In the genomic region with DNA sequence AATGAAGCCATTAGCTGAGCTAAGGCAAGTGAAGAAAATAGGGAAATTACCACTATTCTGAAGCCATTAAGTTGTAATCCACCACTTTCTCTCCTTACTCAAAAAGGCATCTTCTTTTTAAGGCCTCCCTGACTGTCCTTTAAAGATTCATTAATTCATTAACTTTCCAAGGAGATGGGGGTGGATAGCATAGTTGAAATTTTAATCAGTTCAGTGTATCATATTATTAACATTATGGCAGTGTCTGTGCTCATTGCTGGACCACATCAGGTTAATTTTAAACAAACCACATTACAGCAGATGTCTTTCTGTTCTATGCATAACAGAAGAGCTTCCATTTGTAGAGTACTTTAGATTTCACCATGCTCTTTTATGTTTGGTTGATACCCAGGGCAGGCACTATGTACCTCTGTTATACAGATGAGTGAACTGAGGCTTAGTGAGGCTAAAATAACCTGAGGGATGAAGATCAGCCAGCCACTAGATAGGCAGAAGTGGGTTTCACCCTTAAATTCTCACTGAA, we compare ENCODE assay signal across 23 cellular contexts. TPM values are rescaled to one million over a fixed set of nuclear protein-coding genes. Genes with fewer than 3 reads are reported as not detected.
DNase-seq lines count a peak whose midpoint lies in the region; ATAC-seq, FAIRE-seq and TF ChIP-seq lines count a peak whose summit lies in the region.
"Had no signal": no experiment of that assay in that cellular context is flagged by ENCODE, and none has a peak within 500 bp of the region (broad histone marks: within the 10 kb centered on the region; RNA-seq: fewer than 3 reads in every experiment).

No MANE protein-coding gene starts in this region.

- H3K9me3 Mint-ChIP-seq in activated T-cell treated with anti-CD3 and anti-CD28 coated beads, Interleukin-2, amount 50 U/mL, for 24 hours, result no peaks in the 10 kb centered on the region
- H3K9me3 Mint-ChIP-seq: activated naive CD8-positive, alpha-beta T cell treated with anti-CD3 and anti-CD28 coated beads for 36 hours; activated T-helper 1 cell treated with anti-CD3 and anti-CD28 coated beads, Interleukin-12 subunit alpha, Interleukin-12 subunit beta, Interleukin-2, Interleukin-4 antibody, amounts not matched to agents 30 ng/mL and 10 ng/mL and 1 ng/mL, durations not matched to agents 14 hours and 24 hours and 36 hours had no signal

- H3K4me1 Mint-ChIP-seq in activated T-cell treated with anti-CD3 and anti-CD28 coated beads, Interleukin-2, amount 50 U/mL, for 24 hours (ENCODE audit: low read depth), result peaks cover 2% of the 10 kb centered on the region
- H3K4me1 Mint-ChIP-seq: activated naive CD8-positive, alpha-beta T cell treated with anti-CD3 and anti-CD28 coated beads for 36 hours had no signal

- peaks cover 83% of the 10 kb centered on the region for H3K79me2 ChIP-seq in DOHH2 (ENCODE audit: control insufficient read depth, low read length)

- no peaks in the 10 kb centered on the region for H3K9me2 ChIP-seq in DOHH2 (replicated peaks; ENCODE audit: control insufficient read depth, low read length)

- no peaks in the 10 kb centered on the region for H3K36me3 Mint-ChIP-seq in activated T-cell treated with anti-CD3 and anti-CD28 coated beads, Interleukin-2, amount 50 U/mL, for 24 hours (ENCODE audit: low read depth)
- H3K36me3 Mint-ChIP-seq: activated naive CD8-positive, alpha-beta T cell treated with anti-CD3 and anti-CD28 coated beads for 36 hours had no signal

- peaks cover 97% of the 10 kb centered on the region for H3K4me1 ChIP-seq in DOHH2 (ENCODE audit: control insufficient read depth, low read length)
- H3K4me1 ChIP-seq in sigmoid colon, result no peaks in the 10 kb centered on the region
- H3K4me1 ChIP-seq: psoas muscle, upper lobe of right lung had no signal

- ATAC-seq in GM19463 (IDR thresholded peaks at IDR 0.05; ENCODE audit: unreplicated experiment), result peak; percentile 71
- peak; percentile 79 for ATAC-seq in HG02981 (IDR thresholded peaks at IDR 0.05; ENCODE audit: unreplicated experiment)
- ATAC-seq in HG03571 (IDR thresholded peaks at IDR 0.05; ENCODE audit: unreplicated experiment), result peak; percentile 80
- ATAC-seq: psoas muscle, upper lobe of right lung had no signal

- intact Hi-C loops in sigmoid colon (cut with DNase I), result no loop called here

- H3K27me3 ChIP-seq in DOHH2 (ENCODE audit: control insufficient read depth, low read length) (no peaks in the 10 kb centered on the region), sigmoid colon (no peaks in the 10 kb centered on the region)
- H3K27me3 ChIP-seq: upper lobe of right lung had no signal

- H3K4me3 Mint-ChIP-seq in activated T-cell treated with anti-CD3 and anti-CD28 coated beads, Interleukin-2, amount 50 U/mL, for 24 hours, result no peak overlapping the region
- H3K4me3 Mint-ChIP-seq: activated naive CD8-positive, alpha-beta T cell treated with anti-CD3 and anti-CD28 coated beads for 36 hours; activated T-helper 1 cell treated with anti-CD3 and anti-CD28 coated beads, Interleukin-12 subunit alpha, Interleukin-12 subunit beta, Interleukin-2, Interleukin-4 antibody, amounts not matched to agents 30 ng/mL and 10 ng/mL and 1 ng/mL, durations not matched to agents 14 hours and 24 hours and 36 hours had no signal

- TF ChIP-seq POLR2A in H54 (IDR thresholded peaks at IDR 0.05; ENCODE audit: low read depth, low read length) (no peak), sigmoid colon (IDR thresholded peaks at IDR 0.05) (no peak)

- H3K9me3 ChIP-seq in DOHH2 (ENCODE audit: control insufficient read depth, insufficient read depth, low read length), result no peaks in the 10 kb centered on the region
- no peaks in the 10 kb centered on the region for H3K9me3 ChIP-seq in sigmoid colon
- H3K9me3 ChIP-seq: HAP-1, psoas muscle, upper lobe of right lung had no signal

- H3K27ac ChIP-seq in DOHH2 (ENCODE audit: low read depth, low read length), result peak overlapping the region; percentile 98
- H3K27ac ChIP-seq in sigmoid colon, result no peak overlapping the region
- H3K27ac ChIP-seq: psoas muscle, upper lobe of right lung had no signal

- TF ChIP-seq EP300 in sigmoid colon (IDR thresholded peaks at IDR 0.05), result no peak

- H3K36me3 ChIP-seq in DOHH2 (ENCODE audit: control insufficient read depth, low read length) (peaks cover 35% of the 10 kb centered on the region), sigmoid colon (no peaks in the 10 kb centered on the region)
- H3K36me3 ChIP-seq: HAP-1, upper lobe of right lung had no signal

- peaks cover 43% of the 10 kb centered on the region for H3F3A ChIP-seq in DOHH2 (ENCODE audit: control insufficient read depth, insufficient read depth)

- peaks cover 21% of the 10 kb centered on the region for H3K27me3 Mint-ChIP-seq in activated T-cell treated with anti-CD3 and anti-CD28 coated beads, Interleukin-2, amount 50 U/mL, for 24 hours
- H3K27me3 Mint-ChIP-seq: activated naive CD8-positive, alpha-beta T cell treated with anti-CD3 and anti-CD28 coated beads for 36 hours had no signal

- DNase-seq in H54 (ENCODE audit: insufficient read length, low spot score) (no peak), sigmoid colon (no peak)
- DNase-seq in central memory CD4-positive, alpha-beta T cell, result no peak
- no peak for DNase-seq in activated T-cell treated with anti-CD3 and anti-CD28 coated beads, Interleukin-2, amount 50 U/mL, for 24 hours
- DNase-seq: activated CD4-positive, alpha-beta T cell treated with anti-CD3 and anti-CD28 coated beads for 1 hour; activated naive CD8-positive, alpha-beta T cell treated with anti-CD3 and anti-CD28 coated beads for 36 hours; C1 segment of cervical spinal cord; midbrain; NCI-H1105; NCI-H2081 treated with DMSO at 0.1 percent for 48 hours; psoas muscle; stimulated activated CD4-positive, alpha-beta T cell treated with anti-CD3 and anti-CD28 coated beads, Interleukin-4, amount 100 ng/mL, for 4 hours; SW 1271; upper lobe of right lung had no signal

- FAIRE-seq in H54 (lab: Jason Lieb, UNC), result no peak
- FAIRE-seq: A204.1, D721Med had no signal

- no peak for TF ChIP-seq CTCF in DOHH2 (IDR thresholded peaks at IDR 0.05; ENCODE audit: low read depth, low read length, poor library complexity, severe bottlenecking)
- TF ChIP-seq CTCF in sigmoid colon (IDR thresholded peaks at IDR 0.05), result no peak

- H3K4me3 ChIP-seq in DOHH2 (ENCODE audit: low read length) (peak overlapping the region; percentile 74), sigmoid colon (no peak overlapping the region)
- H3K4me3 ChIP-seq: HAP-1, psoas muscle, upper lobe of right lung had no signal

- no peak overlapping the region for H3K27ac Mint-ChIP-seq in activated T-cell treated with anti-CD3 and anti-CD28 coated beads, Interleukin-2, amount 50 U/mL, for 24 hours
- H3K27ac Mint-ChIP-seq: activated naive CD8-positive, alpha-beta T cell treated with anti-CD3 and anti-CD28 coated beads for 36 hours; activated T-helper 1 cell treated with anti-CD3 and anti-CD28 coated beads, Interleukin-12 subunit alpha, Interleukin-12 subunit beta, Interleukin-2, Interleukin-4 antibody, amounts not matched to agents 30 ng/mL and 10 ng/mL and 1 ng/mL, durations not matched to agents 14 hours and 24 hours and 36 hours had no signal

- H3K4me2 ChIP-seq in DOHH2 (ENCODE audit: low read length), result peak overlapping the region; percentile 95

- H4K20me1 ChIP-seq in DOHH2 (ENCODE audit: control insufficient read depth, insufficient read depth, low read depth, low read length), result no peaks in the 10 kb centered on the region

RNA-seq across cellular contexts. Expression of gene AFF2, which starts 41.1 kb away (rescaled TPM):
- 1 to 10 TPM in 3 of 4 donors, under 1 TPM in 1; 0.27 to 1.7 (median 1.1) TPM for total RNA-seq in sigmoid colon
- under 1 TPM in 1 of 3 donors, not detected in 2; 0.48 TPM for polyA plus RNA-seq in sigmoid colon
- total RNA-seq: NCI-H460 had no signal
